Comparison of ENCODE assay signal across 12 cellular contexts in the genomic region with DNA sequence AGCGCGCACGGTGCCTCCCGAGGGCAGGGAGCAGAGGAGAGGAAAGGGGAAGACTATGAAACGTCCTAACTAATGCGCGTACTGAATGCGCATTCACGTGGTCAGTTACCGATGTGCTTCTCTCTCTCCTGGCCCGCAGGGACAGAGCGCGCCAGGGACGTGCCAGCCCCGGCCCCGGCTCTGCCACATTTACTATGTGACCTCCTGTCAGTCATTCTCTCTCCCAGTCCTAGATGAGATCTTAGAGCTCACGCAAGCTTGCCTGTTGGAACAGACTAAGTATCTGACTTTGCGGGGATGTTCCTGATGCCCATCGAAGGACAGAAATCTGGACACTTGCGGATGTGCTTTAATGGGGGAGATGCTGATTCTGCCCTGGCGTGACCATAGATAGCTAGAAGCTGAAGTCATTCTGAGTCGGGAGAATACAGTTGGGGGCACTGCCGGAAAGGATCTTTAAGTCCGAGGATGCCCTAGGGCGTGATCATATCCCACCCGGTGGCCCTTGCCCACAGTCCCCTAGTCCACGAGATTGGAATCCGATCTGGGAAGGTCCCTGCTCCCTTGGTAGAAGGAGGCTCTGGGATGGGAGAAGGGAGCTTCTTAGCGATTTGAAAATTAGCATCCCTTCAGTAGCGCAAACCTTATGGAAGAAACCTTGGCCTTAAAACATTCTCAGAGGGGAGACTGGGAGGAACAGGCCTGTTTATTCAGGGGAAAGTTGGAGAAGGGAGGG. TPM values are rescaled to one million over a fixed set of nuclear protein-coding genes. Genes with fewer than 3 reads are reported as not detected.
DNase-seq lines count a peak whose midpoint lies in the region; ATAC-seq and TF ChIP-seq lines count a peak whose summit lies in the region.
"Had no signal": no experiment of that assay in that cellular context is flagged by ENCODE, and none has a peak within 500 bp of the region (broad histone marks: within the 10 kb centered on the region; RNA-seq: fewer than 3 reads in every experiment).

No MANE protein-coding gene starts in this region.

- H3K36me3 Mint-ChIP-seq in stimulated activated naive CD8-positive, alpha-beta T cell treated with anti-CD3 and anti-CD28 coated beads, Interleukin-15, Interleukin-2, amounts not matched to agents 100 ng/mL and 50 ng/mL, for 24 hours (ENCODE audit: low read depth): no peaks in the 10 kb centered on the region
- no peaks in the 10 kb centered on the region for H3K36me3 Mint-ChIP-seq in activated T-cell treated with anti-CD3 and anti-CD28 coated beads, Interleukin-2, amount 50 U/mL, for 72 hours (ENCODE audit: insufficient read depth in 2 of 2)

- H3K4me3 ChIP-seq in mesenchymal stem cell (ENCODE audit: insufficient read depth in 1 of 2, low read depth in 1 of 2, low read length in 2 of 2): no peak overlapping the region
- H3K4me3 ChIP-seq in uterus: no peak overlapping the region

- no peak for TF ChIP-seq POLR2A in uterus (IDR thresholded peaks at IDR 0.05)

- H2BK120ac ChIP-seq in mesenchymal stem cell (ENCODE audit: low read depth, low read length): no peak overlapping the region

- no peak overlapping the region for H4K91ac ChIP-seq in mesenchymal stem cell (ENCODE audit: low read length)

- intact Hi-C loops in uterus (cut with DNase I; ENCODE audit: low total_unique reads): loop anchor here (5.0 kb wide), 1 partner anchor 928 kb away; no protein-coding TSS in a partner anchor

- no peak for ATAC-seq in stimulated activated naive CD8-positive, alpha-beta T cell treated with anti-CD3 and anti-CD28 coated beads, Interleukin-15, Interleukin-2, amounts not matched to agents 100 U/mL and 50 U/mL, for 24 hours
- no peak for ATAC-seq in activated T-cell treated with anti-CD3 and anti-CD28 coated beads, Interleukin-2, amount 50 U/mL, for 72 hours (replicated peaks in 1 of 2)

- H3K9me3 Mint-ChIP-seq in stimulated activated naive CD8-positive, alpha-beta T cell treated with anti-CD3 and anti-CD28 coated beads, Interleukin-15, Interleukin-2, amounts not matched to agents 100 ng/mL and 50 ng/mL, for 24 hours: no peaks in the 10 kb centered on the region
- no peaks in the 10 kb centered on the region for H3K9me3 Mint-ChIP-seq in activated T-cell treated with anti-CD3 and anti-CD28 coated beads, Interleukin-2, amount 50 U/mL, for 72 hours

- H3K4me3 Mint-ChIP-seq in stimulated activated naive CD8-positive, alpha-beta T cell treated with anti-CD3 and anti-CD28 coated beads, Interleukin-15, Interleukin-2, amounts not matched to agents 100 ng/mL and 50 ng/mL, for 24 hours: peak overlapping the region; percentile 82
- H3K4me3 Mint-ChIP-seq in activated T-cell treated with anti-CD3 and anti-CD28 coated beads, Interleukin-2, amount 50 U/mL, for 72 hours: peak overlapping the region; percentile 16 to 91

- 20% methylated on average over 30 of the region's 30 CpGs for WGBS in mesenchymal stem cell

- H3K27ac Mint-ChIP-seq in stimulated activated naive CD8-positive, alpha-beta T cell treated with anti-CD3 and anti-CD28 coated beads, Interleukin-15, Interleukin-2, amounts not matched to agents 100 ng/mL and 50 ng/mL, for 24 hours: no peak overlapping the region
- H3K27ac Mint-ChIP-seq in activated T-cell treated with anti-CD3 and anti-CD28 coated beads, Interleukin-2, amount 50 U/mL, for 72 hours: no peak overlapping the region

- no peak overlapping the region for H3K4ac ChIP-seq in mesenchymal stem cell (ENCODE audit: low read depth in 1 of 2, low read length in 2 of 2)

- TF ChIP-seq CTCF in uterus (IDR thresholded peaks at IDR 0.05): no peak

- no peaks in the 10 kb centered on the region for H3K9me3 ChIP-seq in mesenchymal stem cell (ENCODE audit: control insufficient read depth, low read length)
- no peaks in the 10 kb centered on the region for H3K9me3 ChIP-seq in uterus
- H3K9me3 ChIP-seq: BE2C, upper lobe of right lung had no signal

- no peak overlapping the region for H2BK12ac ChIP-seq in mesenchymal stem cell (ENCODE audit: low read length in 2 of 2)

- peak overlapping the region; percentile 81 for H3K9ac ChIP-seq in mesenchymal stem cell (ENCODE audit: low read length)

- H3K4me1 ChIP-seq in mesenchymal stem cell (ENCODE audit: control insufficient read depth, insufficient read depth, low read depth, low read length): peaks cover 10% of the 10 kb centered on the region
- H3K4me1 ChIP-seq in uterus: no peaks in the 10 kb centered on the region
- H3K4me1 ChIP-seq: BE2C had no signal

- no peak overlapping the region for H4K8ac ChIP-seq in mesenchymal stem cell (ENCODE audit: low read length)

- H3K36me3 ChIP-seq in mesenchymal stem cell (ENCODE audit: control insufficient read depth in 1 of 2, insufficient read depth in 2 of 2, low read depth in 1 of 2, low read length in 2 of 2): peaks cover 0 to 6% of the 10 kb centered on the region in 2 experiments
- H3K36me3 ChIP-seq in uterus: no peaks in the 10 kb centered on the region
- H3K36me3 ChIP-seq: BE2C, upper lobe of right lung had no signal

- H3K18ac ChIP-seq in mesenchymal stem cell (ENCODE audit: low read depth in 1 of 2, low read length in 2 of 2): peak overlapping the region in 1 of 2 experiments; percentile 19

- no peak overlapping the region for H2AK5ac ChIP-seq in mesenchymal stem cell (ENCODE audit: low read length, severe bottlenecking)

- H3K79me1 ChIP-seq in mesenchymal stem cell (replicated peaks; ENCODE audit: low read length, poor library complexity, severe bottlenecking): no peaks in the 10 kb centered on the region

- no peak overlapping the region for H2AFZ ChIP-seq in mesenchymal stem cell (ENCODE audit: low read depth, low read length)

- DNase-seq in stimulated activated naive CD8-positive, alpha-beta T cell treated with anti-CD3 and anti-CD28 coated beads, Interleukin-15, Interleukin-2, amounts not matched to agents 100 U/mL and 50 U/mL, for 24 hours: no peak
- no peak for DNase-seq in activated T-cell treated with anti-CD3 and anti-CD28 coated beads, Interleukin-2, amount 50 U/mL, for 72 hours
- DNase-seq in mesenchymal stem cell (no peak), uterus (peak; percentile 18 to 19), DMS 273 (lab: John Stamatoyannopoulos, UW; ENCODE audit: unreplicated experiment) (no peak), NCI-H510A (lab: John Stamatoyannopoulos, UW) (no peak), foreskin melanocyte (no peak)
- DNase-seq: amniotic stem cell, BE2C, upper lobe of right lung had no signal

- no peak overlapping the region for H2BK5ac ChIP-seq in mesenchymal stem cell (ENCODE audit: low read depth, low read length, poor library complexity, severe bottlenecking)

- H2BK15ac ChIP-seq in mesenchymal stem cell (ENCODE audit: low read depth, poor library complexity, severe bottlenecking): no peak overlapping the region

- H3K27ac ChIP-seq in mesenchymal stem cell (ENCODE audit: low read length, poor library complexity, severe bottlenecking) (no peak overlapping the region), uterus (no peak overlapping the region)
- H3K27ac ChIP-seq: upper lobe of right lung had no signal

- H3K4me1 Mint-ChIP-seq in stimulated activated naive CD8-positive, alpha-beta T cell treated with anti-CD3 and anti-CD28 coated beads, Interleukin-15, Interleukin-2, amounts not matched to agents 100 ng/mL and 50 ng/mL, for 24 hours (ENCODE audit: low read depth): peaks cover 36% of the 10 kb centered on the region
- peaks cover 24% of the 10 kb centered on the region for H3K4me1 Mint-ChIP-seq in activated T-cell treated with anti-CD3 and anti-CD28 coated beads, Interleukin-2, amount 50 U/mL, for 72 hours (ENCODE audit: low read depth)

- H3K14ac ChIP-seq in mesenchymal stem cell (ENCODE audit: low read length in 2 of 2): no peak overlapping the region

- H3K27me3 Mint-ChIP-seq in stimulated activated naive CD8-positive, alpha-beta T cell treated with anti-CD3 and anti-CD28 coated beads, Interleukin-15, Interleukin-2, amounts not matched to agents 100 ng/mL and 50 ng/mL, for 24 hours: peaks cover 75% of the 10 kb centered on the region
- peaks cover 79% of the 10 kb centered on the region for H3K27me3 Mint-ChIP-seq in activated T-cell treated with anti-CD3 and anti-CD28 coated beads, Interleukin-2, amount 50 U/mL, for 72 hours (ENCODE audit: low read depth)

- H3K23ac ChIP-seq in mesenchymal stem cell (ENCODE audit: low read length in 2 of 2): peak overlapping the region in 1 of 2 experiments; percentile 27

- H3K27me3 ChIP-seq in mesenchymal stem cell (ENCODE audit: control insufficient read depth in 1 of 2, insufficient read depth in 1 of 2, low read length in 2 of 2) (peaks cover 0 to 65% of the 10 kb centered on the region in 2 experiments), uterus (no peaks in the 10 kb centered on the region)
- H3K27me3 ChIP-seq: BE2C had no signal

- H3K4me2 ChIP-seq in mesenchymal stem cell (ENCODE audit: low read length, poor library complexity, severe bottlenecking): no peak overlapping the region

RNA-seq across cellular contexts. Expression of a gene that starts 5.8 kb away (rescaled TPM):
- 1 to 10 TPM; 1.3 to 1.4 TPM for total RNA-seq in activated T-cell treated with anti-CD3 and anti-CD28 coated beads, Interleukin-2, amount 50 U/mL, for 72 hours
- polyA plus RNA-seq in mesenchymal stem cell (2013, experiment 1 of 2): 2.7 TPM
- polyA plus RNA-seq in mesenchymal stem cell (2013, experiment 2 of 2): 2.5 TPM
- total RNA-seq in uterus: 10 to 100 TPM; 16.2 to 82.6 (median 29.2) TPM
- polyA plus RNA-seq: keratinocyte had no signal

Comparison
In these comparisons a context has a peak if more than half of its experiments do, and no peak if none do; other contexts are left out.
1. DNase-seq: peak in uterus (2 of 2); none in stimulated activated naive CD8-positive, alpha-beta T cell treated with anti-CD3 and anti-CD28 coated beads, Interleukin-15, Interleukin-2, amounts not matched to agents 100 U/mL and 50 U/mL, for 24 hours (single experiment), activated T-cell treated with anti-CD3 and anti-CD28 coated beads, Interleukin-2, amount 50 U/mL, for 72 hours (0 of 2), mesenchymal stem cell (single experiment), DMS 273 (single experiment), NCI-H510A (single experiment) and foreskin melanocyte (single experiment).
2. RNA of a gene that starts 5.8 kb away (total RNA-seq): 16.2 to 82.6 TPM in uterus; 1.3 to 1.4 TPM in activated T-cell treated with anti-CD3 and anti-CD28 coated beads, Interleukin-2, amount 50 U/mL, for 72 hours; every median in the first group is over 4 times any median in the second.